8 cellular contexts compared by ENCODE assay signal in genomic region chr20:45095753-45096371, GRCh38. TPM values are rescaled to one million over a fixed set of nuclear protein-coding genes. Genes with fewer than 3 reads are reported as not detected.
DNase-seq lines count a peak whose midpoint lies in the region; ATAC-seq and TF ChIP-seq lines count a peak whose summit lies in the region.

No MANE protein-coding gene starts in this region.

- peaks cover 0 to 7% (median 0%) of the 10 kb centered on the region in 4 donors for H3K4me1 ChIP-seq in right lobe of liver

- WGBS in right lobe of liver (ENCODE audit: insufficient coverage, low coverage, low lambda C conversion rate, missing lambda C conversion rate): 9% methylated on average over 7 of the region's 7 CpGs

- H3K36me3 ChIP-seq in right lobe of liver: no peaks in the 10 kb centered on the region

- TF ChIP-seq POLR2A in right lobe of liver (IDR thresholded peaks at IDR 0.05): no peak

- H3K4me3 ChIP-seq in choroid plexus epithelial cell (ENCODE audit: low read depth, low read length) (no peak overlapping the region), right lobe of liver (no peak overlapping the region)

- ATAC-seq in Right ventricle myocardium inferior: peak; percentile 15
- peak; percentile 76 to 85 (median 79) for ATAC-seq in right lobe of liver
- no peak for ATAC-seq in HG03439 (IDR thresholded peaks at IDR 0.05; ENCODE audit: unreplicated experiment)

- peaks cover 4 to 10% of the 10 kb centered on the region in 2 donors for H3K27me3 ChIP-seq in right lobe of liver

- peak; percentile 84 for TF ChIP-seq CTCF in choroid plexus epithelial cell (conservative IDR thresholded peaks at IDR 0.05; ENCODE audit: low read depth, low read length)
- peak; percentile 55 to 76 (median 74) for TF ChIP-seq CTCF in right lobe of liver (IDR thresholded peaks at IDR 0.05)

- no peaks in the 10 kb centered on the region for H3K9me3 ChIP-seq in right lobe of liver

- no peak for DNase-seq in Right ventricle myocardium inferior (ENCODE audit: missing footprints)
- DNase-seq in cardiac septum (ENCODE audit: low spot score): no peak
- DNase-seq in NCI-H2196 treated with DMSO at 0.1 percent for 48 hours (lab: John Stamatoyannopoulos, UW; ENCODE audit: unreplicated experiment): peak; percentile 6
- peak; percentile 50 for DNase-seq in activated CD4-positive, CD25-positive, alpha-beta regulatory T cell treated with anti-CD3 and anti-CD28 coated beads, Interleukin-2, amount 50 U/mL, for 72 hours
- peak; percentile 78 for DNase-seq in choroid plexus epithelial cell (ENCODE audit: low read depth)
- DNase-seq in right lobe of liver: peak in 1 of 3 donors; percentile 62
- DNase-seq in stimulated activated CD8-positive, alpha-beta memory T cell treated with anti-CD3 and anti-CD28 coated beads, Interleukin-4, amount 100 ng/mL, for 48 hours: peak; percentile 70

- no peak overlapping the region for H3K27ac ChIP-seq in right lobe of liver

- intact Hi-C loops in Right ventricle myocardium inferior (cut with DNase I): loop anchor here (1.0 to 2.0 kb wide), 3 partner anchors 52 to 197 kb away; no protein-coding TSS in a partner anchor
- intact Hi-C loops in cardiac septum (cut with DNase I): loop anchor here (5.0 kb wide), 2 partner anchors 49 to 84 kb away; no protein-coding TSS in a partner anchor
- intact Hi-C loops in right lobe of liver (cut with DNase I): loop anchor here (10.0 kb wide), 1 partner anchor 51 kb away; no protein-coding TSS in a partner anchor

RNA-seq across cellular contexts. Expression of gene KCNS1, which starts 5.1 kb away (rescaled TPM):
- total RNA-seq in Right ventricle myocardium inferior (not detected), cardiac septum (0.08 TPM), right lobe of liver (under 1 TPM in 1 of 6 experiments, not detected in 5; 0.12 TPM)

RNA-seq across cellular contexts. Expression of gene WFDC5, which starts 19.1 kb away (rescaled TPM):
- not detected for total RNA-seq in Right ventricle myocardium inferior
- not detected for total RNA-seq in cardiac septum
- total RNA-seq in right lobe of liver: not detected

RNA-seq across cellular contexts. Expression of gene WFDC12, which starts 28.4 kb away (rescaled TPM):
- total RNA-seq in Right ventricle myocardium inferior: not detected
- total RNA-seq in cardiac septum: not detected
- total RNA-seq in right lobe of liver: not detected

Comparison
In these comparisons a context has a peak if more than half of its experiments do, and no peak if none do; other contexts are left out.
1. DNase-seq: peak in NCI-H2196 treated with DMSO at 0.1 percent for 48 hours (single experiment), activated CD4-positive, CD25-positive, alpha-beta regulatory T cell treated with anti-CD3 and anti-CD28 coated beads, Interleukin-2, amount 50 U/mL, for 72 hours (single experiment), choroid plexus epithelial cell (single experiment) and stimulated activated CD8-positive, alpha-beta memory T cell treated with anti-CD3 and anti-CD28 coated beads, Interleukin-4, amount 100 ng/mL, for 48 hours (single experiment); none in Right ventricle myocardium inferior (single experiment) and cardiac septum (single experiment).